ENCODE assay signal across 10 cellular contexts in genomic region chr9:78103971-78104433, GRCh38.
A peak's percentile ranks its signal among the peaks of the same experiment; 100 is the strongest.
DNase-seq lines count a peak whose midpoint lies in the region; ATAC-seq, FAIRE-seq and TF ChIP-seq lines count a peak whose summit lies in the region.
"Had no signal": no experiment of that assay in that cellular context is flagged by ENCODE, and none has a peak within 500 bp of the region (broad histone marks: within the 10 kb centered on the region; RNA-seq: fewer than 3 reads in every experiment).

No MANE protein-coding gene starts in this region.

- peak; percentile 20 for FAIRE-seq in GM12891 (lab: Jason Lieb, UNC)
- FAIRE-seq: K562 had no signal

- no peaks in the 10 kb centered on the region for H3K36me3 ChIP-seq in transverse colon
- H3K36me3 ChIP-seq in vagina, result no peaks in the 10 kb centered on the region

- TF ChIP-seq CTCF in type B pancreatic cell (conservative IDR thresholded peaks at IDR 0.05) (no peak), transverse colon (IDR thresholded peaks at IDR 0.05) (no peak), vagina (IDR thresholded peaks at IDR 0.05) (no peak)

- peaks cover 13% of the 10 kb centered on the region for H3K4me1 Mint-ChIP-seq in central memory CD8-positive, alpha-beta T cell
- no peaks in the 10 kb centered on the region for H3K4me1 Mint-ChIP-seq in type B pancreatic cell (ENCODE audit: unreplicated experiment)

- no peak for TF ChIP-seq POLR2A in GM12891 (IDR thresholded peaks at IDR 0.05; ENCODE audit: low read depth, low read length)
- TF ChIP-seq POLR2A in transverse colon (IDR thresholded peaks at IDR 0.05), result no peak
- no peak for TF ChIP-seq POLR2A in vagina (IDR thresholded peaks at IDR 0.05)

- DNase-seq in GM12891 (ENCODE audit: insufficient read length, low spot score) (peak; percentile 4), Kasumi-1 (lab: John Stamatoyannopoulos, UW) (peak; percentile 99), type B pancreatic cell (ENCODE audit: extremely low spot score, unreplicated experiment) (no peak), transverse colon (no peak), vagina (ENCODE audit: extremely low spot score in 2 of 2) (no peak)
- no peak for DNase-seq in central memory CD8-positive, alpha-beta T cell (ENCODE audit: low spot score in 2 of 2)
- no peak for DNase-seq in activated effector memory CD4-positive, alpha-beta T cell treated with anti-CD3 and anti-CD28 coated beads, Interleukin-2, amount 50 U/mL, for 16 hours

- H3K27ac ChIP-seq in transverse colon, result no peak overlapping the region
- no peak overlapping the region for H3K27ac ChIP-seq in vagina
- H3K27ac ChIP-seq: VCaP had no signal

- H3K27me3 Mint-ChIP-seq in central memory CD8-positive, alpha-beta T cell, result no peaks in the 10 kb centered on the region
- H3K27me3 Mint-ChIP-seq in type B pancreatic cell, result peaks cover 3% of the 10 kb centered on the region

- in situ Hi-C loops in transverse colon (cut with MboI; ENCODE audit: low pct_ligation_motif_present in 1 of 4, low pct_unique_long_range_greater_than_20kb in 1 of 4, low sequenced_read_pairs in 3 of 4), result no loop called here

- peaks cover 4% of the 10 kb centered on the region for H3K36me3 Mint-ChIP-seq in central memory CD8-positive, alpha-beta T cell (ENCODE audit: insufficient read depth)
- H3K36me3 Mint-ChIP-seq in type B pancreatic cell, result no peaks in the 10 kb centered on the region

- H3K4me3 ChIP-seq in transverse colon (no peak overlapping the region), vagina (no peak overlapping the region)
- H3K4me3 ChIP-seq: K562 had no signal

- 65 to 76% methylated on average over 6 of the region's 6 CpGs for WGBS in transverse colon (ENCODE audit: low coverage in 1 of 2), 2 donors

- no peak for TF ChIP-seq EP300 in transverse colon (IDR thresholded peaks at IDR 0.05; ENCODE audit: low read depth)

- H3K4me3 Mint-ChIP-seq in central memory CD8-positive, alpha-beta T cell, result no peak overlapping the region
- H3K4me3 Mint-ChIP-seq in type B pancreatic cell, result no peak overlapping the region

- ATAC-seq in GM21529 (IDR thresholded peaks at IDR 0.05; ENCODE audit: unreplicated experiment), result peak; percentile 97
- peak; percentile 49 for ATAC-seq in central memory CD8-positive, alpha-beta T cell (replicated peaks; ENCODE audit: extremely low read depth, poor library complexity, severe bottlenecking)
- ATAC-seq: K562 had no signal

- H3K9me3 Mint-ChIP-seq in central memory CD8-positive, alpha-beta T cell, result peaks cover 11% of the 10 kb centered on the region
- no peaks in the 10 kb centered on the region for H3K9me3 Mint-ChIP-seq in type B pancreatic cell

- H3K27me3 ChIP-seq in transverse colon, result no peaks in the 10 kb centered on the region
- no peaks in the 10 kb centered on the region for H3K27me3 ChIP-seq in vagina

- H3K27ac Mint-ChIP-seq in central memory CD8-positive, alpha-beta T cell (ENCODE audit: low read depth), result no peak overlapping the region
- no peak overlapping the region for H3K27ac Mint-ChIP-seq in type B pancreatic cell

- no peaks in the 10 kb centered on the region for H3K4me1 ChIP-seq in transverse colon
- H3K4me1 ChIP-seq in vagina, result no peaks in the 10 kb centered on the region

- intact Hi-C loops in transverse colon (cut with DNase I; ENCODE audit: low total_unique reads) (no loop called here), vagina (cut with DNase I) (no loop called here)

- H3K9me3 ChIP-seq in transverse colon (no peaks in the 10 kb centered on the region), vagina (no peaks in the 10 kb centered on the region)

TF ChIP-seq in GM12891, 5 proteins besides CTCF, POLR2A, EP300 and RAD21:
- TF ChIP-seq TAF1 (IDR thresholded peaks at IDR 0.05; ENCODE audit: low read depth, low read length) (no peak), POU2F2 (IDR thresholded peaks at IDR 0.05; ENCODE audit: low read depth, low read length) (no peak), PAX5 (IDR thresholded peaks at IDR 0.05; ENCODE audit: insufficient read depth, low read length, severe bottlenecking) (no peak), POLR2AphosphoS5 (IDR thresholded peaks at IDR 0.05; ENCODE audit: low read depth, low read length) (no peak), SPI1 (IDR thresholded peaks at IDR 0.05; ENCODE audit: low read depth, low read length) (0 out of 2 replicates have a peak, but pooled peaks have one; percentile 1)

Comparison
In these comparisons a context has a peak if more than half of its experiments do, and no peak if none do; other contexts are left out.
1. DNase-seq: peak in GM12891 (single experiment) and Kasumi-1 (2 of 2); none in central memory CD8-positive, alpha-beta T cell (0 of 2), type B pancreatic cell (single experiment), transverse colon (single experiment), activated effector memory CD4-positive, alpha-beta T cell treated with anti-CD3 and anti-CD28 coated beads, Interleukin-2, amount 50 U/mL, for 16 hours (single experiment) and vagina (0 of 2).